In genomic region chr2:96874099-96874831, GRCh38 we compare ENCODE assay signal across 8 cellular contexts. TPM values are rescaled to one million over a fixed set of nuclear protein-coding genes. Genes with fewer than 3 reads are reported as not detected.
DNase-seq lines count a peak whose midpoint lies in the region; ATAC-seq and TF ChIP-seq lines count a peak whose summit lies in the region.

No MANE protein-coding gene starts in this region.

- H4K8ac ChIP-seq in neuronal stem cell (ENCODE audit: low read depth, low read length) = no peak overlapping the region

- peak overlapping the region; percentile 72 for H3K4me3 Mint-ChIP-seq in activated B cell treated with CpG ODN at 0.5 μM for 24 hours

- whole genome bisulfite sequencing in neuronal stem cell (ENCODE audit: extremely low coverage in 2 of 2, insufficient read length in 2 of 2, insufficient replicate concordance in 1 of 2), 2 donors = no CpG with 5 or more reads among the region's 19 CpGs

- H2BK5ac ChIP-seq in neuronal stem cell (ENCODE audit: low read length) = no peak overlapping the region

- peak overlapping the region; percentile 4 for H3K18ac ChIP-seq in neuronal stem cell (ENCODE audit: low read length)

- no peak overlapping the region for H2BK15ac ChIP-seq in neuronal stem cell (ENCODE audit: low read length)

- peak; percentile 70 for ATAC-seq in GM18508 (IDR thresholded peaks at IDR 0.05; ENCODE audit: insufficient read depth, unreplicated experiment)
- ATAC-seq in GM21717 (IDR thresholded peaks at IDR 0.05; ENCODE audit: unreplicated experiment) = peak; percentile 46
- ATAC-seq in activated B cell treated with CpG ODN at 0.5 μM for 24 hours (ENCODE audit: low read depth) = peak; percentile 79
- no peak for ATAC-seq in GM19023 (IDR thresholded peaks at IDR 0.05; ENCODE audit: unreplicated experiment)

- peak overlapping the region; percentile 2 for H2AK5ac ChIP-seq in neuronal stem cell (ENCODE audit: low read depth, low read length)

- no peak overlapping the region for H3K4ac ChIP-seq in neuronal stem cell (ENCODE audit: low read length)

- H2AFZ ChIP-seq in neuronal stem cell (ENCODE audit: low read length) = no peak overlapping the region

- TF ChIP-seq POLR2A in erythroblast (IDR thresholded peaks at IDR 0.05; ENCODE audit: low read length) = no peak

- no peak overlapping the region for H2BK120ac ChIP-seq in neuronal stem cell (ENCODE audit: low read depth, low read length)

- POLR2A ChIA-PET in activated B cell treated with CpG ODN at 0.5 μM for 24 hours (lab: Charles Lee) = interaction anchor here (0.5 to 3.4 kb wide), 3 partner anchors 11 to 88 kb away, joined by 5 to 27 read pairs (median 7); partner anchors contain the start of gene ANKRD39

- H3K36me3 Mint-ChIP-seq in activated B cell treated with CpG ODN at 0.5 μM for 24 hours (ENCODE audit: low read depth) = no peaks in the 10 kb centered on the region

- peaks cover 4% of the 10 kb centered on the region for H3K79me1 ChIP-seq in neuronal stem cell (ENCODE audit: low read depth, low read length)

- no peak overlapping the region for H3K14ac ChIP-seq in neuronal stem cell (ENCODE audit: low read length)

- H3K9ac ChIP-seq in neuronal stem cell (ENCODE audit: low read depth, low read length, poor library complexity) = no peak overlapping the region

- H3K9me3 ChIP-seq in neuronal stem cell (replicated peaks in 1 of 2; ENCODE audit: control insufficient read depth in 2 of 2, insufficient read depth in 1 of 2, low read depth in 1 of 2, low read length in 2 of 2) = no peaks in the 10 kb centered on the region
- H3K9me3 ChIP-seq in WERI-Rb-1 (ENCODE audit: severe bottlenecking) = no peaks in the 10 kb centered on the region

- no peaks in the 10 kb centered on the region for H3K9me3 Mint-ChIP-seq in activated B cell treated with CpG ODN at 0.5 μM for 24 hours

- H3K27ac Mint-ChIP-seq in activated B cell treated with CpG ODN at 0.5 μM for 24 hours = peak overlapping the region; percentile 57

- DNase-seq in activated B cell treated with CpG ODN at 0.5 μM for 24 hours = peak; percentile 60
- DNase-seq in neuronal stem cell (ENCODE audit: low spot score) = no peak
- DNase-seq in erythroblast (lab: John Stamatoyannopoulos, UW) = no peak
- DNase-seq in HuH-7 (ENCODE audit: low spot score) = no peak
- DNase-seq in WERI-Rb-1 = no peak

- H3K27ac ChIP-seq in neuronal stem cell (replicated peaks; ENCODE audit: low read length) (no peak overlapping the region), WERI-Rb-1 (no peak overlapping the region)

- H3K4me2 ChIP-seq in neuronal stem cell (ENCODE audit: insufficient read depth, low read length, poor library complexity, severe bottlenecking) = no peak overlapping the region

- CTCF ChIA-PET in activated B cell treated with CpG ODN at 0.5 μM for 24 hours (lab: Charles Lee) = interaction anchor here (5.6 kb wide), 1 partner anchor 16 kb away, joined by 33 read pairs; the partner anchor contains the start of gene ANKRD39

- peaks cover 7% of the 10 kb centered on the region for H3K27me3 Mint-ChIP-seq in activated B cell treated with CpG ODN at 0.5 μM for 24 hours

- no peak overlapping the region for H3K23ac ChIP-seq in neuronal stem cell (ENCODE audit: low read depth, low read length, poor library complexity)

- H3K36me3 ChIP-seq in neuronal stem cell (replicated peaks in 1 of 2; ENCODE audit: control insufficient read depth in 2 of 2, insufficient read depth in 2 of 2, low read length in 2 of 2) (no peaks in the 10 kb centered on the region), WERI-Rb-1 (no peaks in the 10 kb centered on the region)

- no peak overlapping the region for H4K91ac ChIP-seq in neuronal stem cell (ENCODE audit: low read depth, low read length, poor library complexity)

- TF ChIP-seq CTCF in activated B cell treated with CpG ODN at 0.5 μM for 24 hours (IDR thresholded peaks at IDR 0.05) (no peak), WERI-Rb-1 (IDR thresholded peaks at IDR 0.05; ENCODE audit: low read depth, low read length) (no peak)

- H3K4me1 ChIP-seq in neuronal stem cell (ENCODE audit: control insufficient read depth in 2 of 2, insufficient read depth in 1 of 2, low read depth in 1 of 2, low read length in 2 of 2) = peaks cover 37 to 43% of the 10 kb centered on the region in 2 donors

- H3K27me3 ChIP-seq in neuronal stem cell (ENCODE audit: control insufficient read depth in 3 of 3, insufficient read depth in 3 of 3, low read depth in 1 of 3, low read length in 3 of 3) = no peaks in the 10 kb centered on the region
- no peaks in the 10 kb centered on the region for H3K27me3 ChIP-seq in WERI-Rb-1 (ENCODE audit: insufficient read depth, low read depth, severe bottlenecking)

- H3K4me3 ChIP-seq in neuronal stem cell (ENCODE audit: low read length in 2 of 2) = no peak overlapping the region
- H3K4me3 ChIP-seq in WERI-Rb-1 (ENCODE audit: low read depth, low read length) = no peak overlapping the region

- peaks cover 26% of the 10 kb centered on the region for H3K4me1 Mint-ChIP-seq in activated B cell treated with CpG ODN at 0.5 μM for 24 hours

- no peak overlapping the region for H2BK12ac ChIP-seq in neuronal stem cell (ENCODE audit: low read length)

- intact Hi-C loops in activated B cell treated with CpG ODN at 0.5 μM for 24 hours (cut with micrococcal nuclease) = loop anchor here (1.0 to 5.0 kb wide), 4 partner anchors 16 to 238 kb away; partner anchors contain the start of genes ANKRD36 and ANKRD39

RNA-seq across cellular contexts. Expression of gene SEMA4C, which starts 4.4 kb away (rescaled TPM):
- total RNA-seq in activated B cell treated with CpG ODN at 0.5 μM for 24 hours = 0.34 and 0.55 TPM in 2 replicates
- 40.1 TPM for polyA plus RNA-seq in neuronal stem cell (2013, experiment 1 of 2)
- polyA plus RNA-seq in neuronal stem cell (2013, experiment 2 of 2) = 39.2 TPM

RNA-seq across cellular contexts. Expression of gene ANKRD39, which starts 16.4 kb away (rescaled TPM):
- total RNA-seq in activated B cell treated with CpG ODN at 0.5 μM for 24 hours = 12.7 and 12.9 TPM in 2 replicates
- 10.5 TPM for polyA plus RNA-seq in neuronal stem cell (2013, experiment 1 of 2)
- 9.7 TPM for polyA plus RNA-seq in neuronal stem cell (2013, experiment 2 of 2)

RNA-seq across cellular contexts. Expression of gene ANKRD23, which starts 30.4 kb away (rescaled TPM):
- total RNA-seq in activated B cell treated with CpG ODN at 0.5 μM for 24 hours = 6.1 and 7.3 TPM in 2 replicates
- 2.3 TPM for polyA plus RNA-seq in neuronal stem cell (2013, experiment 1 of 2)
- polyA plus RNA-seq in neuronal stem cell (2013, experiment 2 of 2) = 1.9 TPM

RNA-seq across cellular contexts. Expression of gene CNNM3, which starts 58.2 kb away (rescaled TPM):
- 19.0 and 20.3 TPM in 2 replicates for total RNA-seq in activated B cell treated with CpG ODN at 0.5 μM for 24 hours
- polyA plus RNA-seq in neuronal stem cell (2013, experiment 1 of 2) = 13.3 TPM
- polyA plus RNA-seq in neuronal stem cell (2013, experiment 2 of 2) = 13.5 TPM
